Comparison of ENCODE assay signal across 23 cellular contexts in genomic region chr1:221334082-221334481, GRCh38.
DNase-seq lines count a peak whose midpoint lies in the region; ATAC-seq, FAIRE-seq and TF ChIP-seq lines count a peak whose summit lies in the region.
"Had no signal": no experiment of that assay in that cellular context is flagged by ENCODE, and none has a peak within 500 bp of the region (broad histone marks: within the 10 kb centered on the region; RNA-seq: fewer than 3 reads in every experiment).

No MANE protein-coding gene starts in this region.

- H3K4me3 ChIP-seq in liver (ENCODE audit: low read depth in 1 of 3, low read length in 3 of 3) (no peak overlapping the region), HepG2 (replicated peaks in 1 of 3; ENCODE audit: insufficient read depth in 1 of 3, low read depth in 2 of 3, low read length in 3 of 3) (no peak overlapping the region), esophagus squamous epithelium (no peak overlapping the region), brain microvascular endothelial cell (ENCODE audit: low read depth, low read length) (no peak overlapping the region)
- H3K4me3 ChIP-seq: body of pancreas, SK-N-MC had no signal

- BruUV-seq in HepG2 (replicated peaks; lab: Mats Ljungman, UMichigan) = no TSS peak

- H3K27me3 ChIP-seq in liver (ENCODE audit: control insufficient read depth in 4 of 4, insufficient read depth in 4 of 4, low read length in 3 of 4) (no peaks in the 10 kb centered on the region), HepG2 (ENCODE audit: control insufficient read depth in 1 of 2, insufficient read depth in 2 of 2, low read length in 2 of 2) (0 out of 5 replicates have a peak, but pooled peaks cover 0 to 2% of the 10 kb centered on the region in 2 experiments), esophagus squamous epithelium (no peaks in the 10 kb centered on the region), brain microvascular endothelial cell (replicated peaks) (no peaks in the 10 kb centered on the region)
- H3K27me3 ChIP-seq: body of pancreas had no signal

- peak in 1 of 2 donors; percentile 19 for TF ChIP-seq RAD21 in liver (IDR thresholded peaks at IDR 0.05)
- no peak for TF ChIP-seq RAD21 in HepG2 (CRISPR knock-in tag; IDR thresholded peaks at IDR 0.05)

- peak overlapping the region; percentile 14 for H3K27ac Mint-ChIP-seq in mesothelial cell of epicardium
- H3K27ac Mint-ChIP-seq: activated CD4-positive, alpha-beta T cell treated with anti-CD3 and anti-CD28 coated beads, Interleukin-2, amount 10 ng/mL, durations not matched to agents 7 days and 5 days; activated naive CD4-positive, alpha-beta T cell treated with anti-CD3 and anti-CD28 coated beads, Interleukin-2, amount 10 ng/mL, durations not matched to agents 7 days and 5 days; CD8-positive, alpha-beta T cell; naive B cell; stimulated activated memory B cell treated with anti-CD40 and anti-IgM and Interleukin-4, amounts not matched to agents 10 μg/mL and 1 μg/mL and 100 μg/mL, for 72 hours had no signal

- H3K4me3 Mint-ChIP-seq in mesothelial cell of epicardium = no peak overlapping the region
- H3K4me3 Mint-ChIP-seq: activated CD4-positive, alpha-beta T cell treated with anti-CD3 and anti-CD28 coated beads, Interleukin-2, amount 10 ng/mL, durations not matched to agents 7 days and 5 days; activated naive CD4-positive, alpha-beta T cell treated with anti-CD3 and anti-CD28 coated beads, Interleukin-2, amount 10 ng/mL, durations not matched to agents 7 days and 5 days; CD8-positive, alpha-beta T cell; naive B cell; stimulated activated memory B cell treated with anti-CD40 and anti-IgM and Interleukin-4, amounts not matched to agents 10 μg/mL and 1 μg/mL and 100 μg/mL, for 72 hours had no signal

- ATAC-seq in HepG2 = no peak
- ATAC-seq: body of pancreas; CD8-positive, alpha-beta T cell; stimulated activated memory B cell treated with anti-CD40 and anti-IgM and Interleukin-4, amounts not matched to agents 10 μg/mL and 1 μg/mL and 100 μg/mL, for 72 hours had no signal

- H3K27ac ChIP-seq in liver (ENCODE audit: low read depth in 1 of 2, low read length in 2 of 2) (no peak overlapping the region), HepG2 (ENCODE audit: extremely low read length, insufficient read depth, low read length) (no peak overlapping the region), esophagus squamous epithelium (peak overlapping the region; percentile 1 to 85 (median 78)), brain microvascular endothelial cell (no peak overlapping the region)
- H3K27ac ChIP-seq: SK-N-MC had no signal

- no peak overlapping the region for H3K9ac ChIP-seq in liver (ENCODE audit: low read depth in 1 of 2, low read length in 2 of 2)
- no peak overlapping the region for H3K9ac ChIP-seq in HepG2 (ENCODE audit: insufficient read depth, low read depth, low read length)

- no peak overlapping the region for H2AFZ ChIP-seq in HepG2 (ENCODE audit: low read length)

- no peak overlapping the region for H3K4me2 ChIP-seq in HepG2 (ENCODE audit: low read depth, low read length)

- H3K36me3 ChIP-seq in liver (ENCODE audit: control insufficient read depth in 4 of 4, insufficient read depth in 3 of 4, low read depth in 1 of 4, low read length in 3 of 4) (no peaks in the 10 kb centered on the region), HepG2 (replicated peaks in 1 of 2; ENCODE audit: control insufficient read depth in 1 of 2, insufficient read depth in 2 of 2, low read length in 2 of 2) (no peaks in the 10 kb centered on the region), esophagus squamous epithelium (no peaks in the 10 kb centered on the region), brain microvascular endothelial cell (replicated peaks) (no peaks in the 10 kb centered on the region)

- TF ChIP-seq CTCF in liver (IDR thresholded peaks at IDR 0.05; ENCODE audit: low read depth, low read length, missing input control) (no peak), HepG2 (CRISPR knock-in tag; IDR thresholded peaks at IDR 0.05) (no peak), esophagus squamous epithelium (IDR thresholded peaks at IDR 0.05) (no peak), mesothelial cell of epicardium (IDR thresholded peaks at IDR 0.05; ENCODE audit: unreplicated experiment) (no peak), brain microvascular endothelial cell (IDR thresholded peaks at IDR 0.05; ENCODE audit: low read depth, low read length, missing control alignments) (no peak)

- H3K79me2 ChIP-seq in HepG2 (ENCODE audit: insufficient read depth, low read length) = no peaks in the 10 kb centered on the region

- TF ChIP-seq EP300 in HepG2 (IDR thresholded peaks at IDR 0.05; ENCODE audit: low read depth in 2 of 2, low read length in 2 of 2) (no peak), HepG2 (CRISPR knock-in tag; IDR thresholded peaks at IDR 0.05; ENCODE audit: borderline replicate concordance) (no peak)

- H3K9me3 ChIP-seq in liver (ENCODE audit: control insufficient read depth in 4 of 4, low read length in 3 of 4) = peaks cover 0 to 11% (median 2%) of the 10 kb centered on the region in 4 donors
- H3K9me3 ChIP-seq in HepG2 (ENCODE audit: low read length) = peaks cover 17% of the 10 kb centered on the region
- peaks cover 0 to 5% (median 0%) of the 10 kb centered on the region in 3 donors for H3K9me3 ChIP-seq in esophagus squamous epithelium

- CTCF ChIA-PET in HepG2 (lab: Yijun Ruan, JAX; ENCODE audit: low intra/inter-chr PET ratio, low total read pairs) = no interaction called here

- no peaks in the 10 kb centered on the region for H4K20me1 ChIP-seq in HepG2 (ENCODE audit: insufficient read depth, low read length)

- peaks cover 37% of the 10 kb centered on the region for H3K4me1 Mint-ChIP-seq in mesothelial cell of epicardium
- H3K4me1 Mint-ChIP-seq: activated naive CD4-positive, alpha-beta T cell treated with anti-CD3 and anti-CD28 coated beads, Interleukin-2, amount 10 ng/mL, durations not matched to agents 7 days and 5 days; naive B cell; stimulated activated memory B cell treated with anti-CD40 and anti-IgM and Interleukin-4, amounts not matched to agents 10 μg/mL and 1 μg/mL and 100 μg/mL, for 72 hours had no signal

- in situ Hi-C loops in HepG2 (cut with HindIII; ENCODE audit: extremely low pct_ligation_motif_present, low pct_unique_long_range_greater_than_20kb) (no loop called here), brain microvascular endothelial cell (cut with HindIII; ENCODE audit: low pct_ligation_motif_present, low sequenced_read_pairs) (no loop called here)

- H3K9me3 Mint-ChIP-seq in mesothelial cell of epicardium = peaks cover 32% of the 10 kb centered on the region
- H3K9me3 Mint-ChIP-seq: activated naive CD4-positive, alpha-beta T cell treated with anti-CD3 and anti-CD28 coated beads, Interleukin-2, amount 10 ng/mL, durations not matched to agents 7 days and 5 days had no signal

- 49% methylated on average over 2 of the region's 2 CpGs for WGBS in liver
- 24% methylated on average over 2 of the region's 2 CpGs for WGBS in HepG2 (ENCODE audit: low lambda C conversion rate)
- 18 to 24% methylated on average over 2 of the region's 2 CpGs for WGBS in esophagus squamous epithelium, 2 donors

- H3K4me1 ChIP-seq in liver (ENCODE audit: control insufficient read depth in 4 of 4, insufficient read depth in 4 of 4, low read length in 3 of 4) (peaks cover 0 to 5% (median 0%) of the 10 kb centered on the region in 4 donors), HepG2 (ENCODE audit: insufficient read depth, low read length) (peaks cover 15% of the 10 kb centered on the region), esophagus squamous epithelium (peaks cover 0 to 30% (median 8%) of the 10 kb centered on the region in 3 donors)
- H3K4me1 ChIP-seq: body of pancreas had no signal

- H3K27me3 Mint-ChIP-seq in mesothelial cell of epicardium (ENCODE audit: low read depth) = peaks cover under 1% of the 10 kb centered on the region
- H3K27me3 Mint-ChIP-seq: activated CD4-positive, alpha-beta T cell treated with anti-CD3 and anti-CD28 coated beads, Interleukin-2, amount 10 ng/mL, durations not matched to agents 7 days and 5 days; activated naive CD4-positive, alpha-beta T cell treated with anti-CD3 and anti-CD28 coated beads, Interleukin-2, amount 10 ng/mL, durations not matched to agents 7 days and 5 days had no signal

- POLR2A ChIA-PET in HepG2 (lab: Yijun Ruan, JAX) = no interaction called here

- no peak for FAIRE-seq in HepG2 (lab: Jason Lieb, UNC)
- FAIRE-seq: GM18507, urothelium cell line had no signal

- intact Hi-C loops in HepG2 (cut with micrococcal nuclease; ENCODE audit: unreplicated experiment) = no loop called here
- intact Hi-C loops in esophagus squamous epithelium (cut with DNase I) = no loop called here

- TF ChIP-seq POLR2A in HepG2 (IDR thresholded peaks at IDR 0.05; ENCODE audit: insufficient read depth in 1 of 2, low read depth in 2 of 2, low read length in 2 of 2) = no peak
- no peak for TF ChIP-seq POLR2A in esophagus squamous epithelium (IDR thresholded peaks at IDR 0.05)
- TF ChIP-seq POLR2A in erythroblast (IDR thresholded peaks at IDR 0.05; ENCODE audit: low read length) = no peak

- H3K36me3 Mint-ChIP-seq in mesothelial cell of epicardium = peaks cover 21% of the 10 kb centered on the region
- H3K36me3 Mint-ChIP-seq: activated naive CD4-positive, alpha-beta T cell treated with anti-CD3 and anti-CD28 coated beads, Interleukin-2, amount 10 ng/mL, durations not matched to agents 7 days and 5 days; CD8-positive, alpha-beta T cell; stimulated activated memory B cell treated with anti-CD40 and anti-IgM and Interleukin-4, amounts not matched to agents 10 μg/mL and 1 μg/mL and 100 μg/mL, for 72 hours had no signal

- DNase-seq in HepG2 (ENCODE audit: low spot score) = no peak
- DNase-seq in esophagus squamous epithelium (lab: John Stamatoyannopoulos, UW) = no peak
- DNase-seq in mesothelial cell of epicardium (ENCODE audit: low spot score in 2 of 2, unreplicated experiment in 2 of 2) = no peak
- DNase-seq in brain microvascular endothelial cell = no peak
- DNase-seq in LoVo (ENCODE audit: low spot score) = no peak
- no peak for DNase-seq in erythroblast (lab: John Stamatoyannopoulos, UW)
- no peak for DNase-seq in NCI-H187 treated with DMSO at 0.1 percent for 48 hours (lab: John Stamatoyannopoulos, UW)
- DNase-seq: activated CD4-positive, alpha-beta T cell treated with anti-CD3 and anti-CD28 coated beads, Interleukin-2, amount 10 ng/mL, durations not matched to agents 7 days and 5 days; activated naive CD4-positive, alpha-beta T cell treated with anti-CD3 and anti-CD28 coated beads, Interleukin-2, amount 10 ng/mL, durations not matched to agents 7 days and 5 days; body of pancreas; CD8-positive, alpha-beta T cell; DND-41; GOT3; MM.1S; naive B cell; NCI-H1694 treated with DMSO at 0.1 percent for 48 hours; NCI-H510A; stimulated activated CD4-positive, alpha-beta T cell treated with anti-CD3 and anti-CD28 coated beads, Interleukin-12 subunit alpha, Interleukin-12 subunit beta, amount 100 ng/mL, for 4 hours had no signal

TF ChIP-seq in HepG2, 621 proteins besides CTCF, POLR2A, EP300 and RAD21 (continues in another document):
- no peak for TF ChIP-seq ZNF782 (CRISPR knock-in tag; IDR thresholded peaks at IDR 0.05; ENCODE audit: borderline replicate concordance)
- no peak for TF ChIP-seq CREB1 (IDR thresholded peaks at IDR 0.05)
- TF ChIP-seq CREB1 (CRISPR knock-in tag; IDR thresholded peaks at IDR 0.05) = no peak
- TF ChIP-seq ZKSCAN1 (IDR thresholded peaks at IDR 0.05; ENCODE audit: low read length) = no peak
- no peak for TF ChIP-seq ZNF451 (CRISPR knock-in tag; IDR thresholded peaks at IDR 0.05)
- no peak for TF ChIP-seq YY1 (IDR thresholded peaks at IDR 0.05; ENCODE audit: insufficient read depth, insufficient replicate concordance, low read depth, low read length)

Comparison
In these comparisons a context has a peak if more than half of its experiments do, and no peak if none do; other contexts are left out.
1. H3K27ac ChIP-seq: peak in esophagus squamous epithelium (4 of 4); none in liver (0 of 2), HepG2 (single experiment) and brain microvascular endothelial cell (single experiment).